ENCODE assay signal across 5 cellular contexts in genomic region chr16:2632291-2632690, GRCh38. TPM values are rescaled to one million over a fixed set of nuclear protein-coding genes. Genes with fewer than 3 reads are reported as not detected.
DNase-seq lines count a peak whose midpoint lies in the region; ATAC-seq, FAIRE-seq and TF ChIP-seq lines count a peak whose summit lies in the region.
"Not testable (repeated sequence)": the region's sequence is repeated elsewhere in the genome, so short reads cannot be mapped to it uniquely, and the experiment has no call there.

No MANE protein-coding gene starts in this region.

- FAIRE-seq in keratinocyte (lab: Jason Lieb, UNC), result peak; percentile 67
- FAIRE-seq in pancreas (lab: Jason Lieb, UNC), result not testable (repeated sequence)

- H3K79me2 ChIP-seq in PC-9 (ENCODE audit: low read depth); keratinocyte (ENCODE audit: control insufficient read depth, insufficient read depth, low read length): not testable (repeated sequence)

- CTCF ChIA-PET in PC-9 (lab: Charles Lee), result not testable (repeated sequence)

- not testable (repeated sequence) for H3F3A ChIP-seq in PC-9 (ENCODE audit: insufficient read depth, low read depth)

- not testable (repeated sequence) for H3K4me1 ChIP-seq in PC-9 (replicated peaks; ENCODE audit: insufficient read depth); keratinocyte (ENCODE audit: control insufficient read depth, extremely low read depth, insufficient read depth, low read length); mucosa of descending colon (ENCODE audit: low read depth); pancreas

- H4K20me1 ChIP-seq in PC-9 (ENCODE audit: insufficient read depth); keratinocyte (ENCODE audit: control insufficient read depth, extremely low read depth, insufficient read depth, low read length): not testable (repeated sequence)

- H2AFZ ChIP-seq in PC-9; keratinocyte (ENCODE audit: control insufficient read depth, low read length): not testable (repeated sequence)

- H3K9me3 ChIP-seq in PC-9 (ENCODE audit: insufficient read depth, low read depth); keratinocyte (ENCODE audit: control insufficient read depth, low read depth, low read length); mucosa of descending colon; pancreas: not testable (repeated sequence)

- H3K9me2 ChIP-seq in PC-9 (ENCODE audit: insufficient read depth), result not testable (repeated sequence)

- H3K9me1 ChIP-seq in keratinocyte (ENCODE audit: control insufficient read depth, extremely low read depth, insufficient read depth, low read length), result not testable (repeated sequence)

- not testable (repeated sequence) for DNase-seq in PC-9; keratinocyte (ENCODE audit: low read depth, low spot score); left colon; mucosa of descending colon; pancreas

- not testable (repeated sequence) for H3K4me2 ChIP-seq in PC-9; keratinocyte (ENCODE audit: control insufficient read depth, extremely low read depth, insufficient read depth, low read depth, low read length)

- ATAC-seq in left colon, result peak; percentile 70
- peak; percentile 80 for ATAC-seq in mucosa of descending colon
- peak; percentile 13 to 78 (median 60) for ATAC-seq in pancreas

- not testable (repeated sequence) for H3K27me3 ChIP-seq in PC-9 (ENCODE audit: insufficient read depth, low read depth); keratinocyte (ENCODE audit: control insufficient read depth, extremely low read depth, insufficient read depth, low read length); pancreas

- dilution Hi-C loops in keratinocyte (cut with MboI; ENCODE audit: extremely low pct_ligation_motif_present, low sequenced_read_pairs), result not testable (repeated sequence)

- POLR2A ChIA-PET in PC-9 (lab: Charles Lee; ENCODE audit: unreplicated experiment), result not testable (repeated sequence)

- H3K9ac ChIP-seq in keratinocyte (ENCODE audit: control insufficient read depth, extremely low read depth, insufficient read depth, low read length), result not testable (repeated sequence)

- H3K27ac ChIP-seq in PC-9; keratinocyte (ENCODE audit: control insufficient read depth, insufficient read depth, low read length); pancreas: not testable (repeated sequence)

- H3K4me3 ChIP-seq in PC-9; keratinocyte (ENCODE audit: control insufficient read depth in 2 of 3, extremely low read depth in 1 of 3, insufficient read depth in 2 of 3, low read depth in 1 of 3, low read length in 3 of 3); mucosa of descending colon; pancreas: not testable (repeated sequence)

- BruUV-seq in PC-9 (replicated peaks; lab: Mats Ljungman, UMichigan), result TSS peak; percentile 8

- TF ChIP-seq CTCF in PC-9 (conservative IDR thresholded peaks at IDR 0.05); keratinocyte (optimal IDR thresholded peaks at IDR 0.05 in 1 of 3, IDR thresholded peaks at IDR 0.05 in 1 of 3, conservative IDR thresholded peaks at IDR 0.05 in 1 of 3; ENCODE audit: extremely low read depth in 1 of 3, insufficient read depth in 2 of 3, low read length in 3 of 3); mucosa of descending colon (IDR thresholded peaks at IDR 0.05); pancreas (IDR thresholded peaks at IDR 0.05): not testable (repeated sequence)

- H3K36me3 ChIP-seq in PC-9 (ENCODE audit: low read depth); keratinocyte (ENCODE audit: control insufficient read depth in 2 of 2, extremely low read depth in 1 of 2, insufficient read depth in 2 of 2, low read length in 2 of 2); mucosa of descending colon (ENCODE audit: low read depth); pancreas: not testable (repeated sequence)

- intact Hi-C loops in PC-9 (cut with micrococcal nuclease; ENCODE audit: unreplicated experiment); left colon (cut with DNase I, micrococcal nuclease); mucosa of descending colon (cut with DNase I, micrococcal nuclease); pancreas (cut with DNase I): not testable (repeated sequence)

- no CpG with 5 or more reads among the region's 7 CpGs for WGBS in pancreas, 2 donors

RNA-seq across cellular contexts. Expression of gene KCTD5, which starts 50.0 kb away (rescaled TPM):
- total RNA-seq in PC-9 (2021) (60.4 and 66.5 TPM in 2 replicates), left colon (10 to 100 TPM; 49.3 to 79.6 TPM), mucosa of descending colon (10 to 100 TPM; 28.2 to 80.7 (median 48.5) TPM), pancreas (1 to 10 TPM; 4.5 to 8.9 (median 6.7) TPM)
- polyA plus RNA-seq in keratinocyte (29.0 to 41.1 TPM (median 36.1 TPM) in 3 replicates), pancreas (1 to 10 TPM; 6.3 to 7.7 TPM)
- 65.3 TPM for polyA plus RNA-seq in keratinocyte (2011; ENCODE audit: low read depth)
- 26.3 and 41.3 TPM in 2 replicates for polyA plus RNA-seq in keratinocyte (2011; cell fraction: cytosol; rRNA removed)
- 38.9 and 43.7 TPM in 2 replicates for polyA plus RNA-seq in keratinocyte (2011; cell fraction: nucleus; rRNA removed)
- polyA plus RNA-seq in keratinocyte (2012; ENCODE audit: low replicate concordance), result 27.1 and 31.1 TPM in 2 replicates
- polyA minus RNA-seq in keratinocyte, result 21.5 to 50.1 TPM (median 23.4 TPM) in 3 replicates
- 38.0 TPM for polyA minus RNA-seq in keratinocyte (2011; cell fraction: cytosol; rRNA and poly(A)+ RNA removed)
- 19.9 and 28.2 TPM in 2 replicates for polyA minus RNA-seq in keratinocyte (2011; cell fraction: nucleus; rRNA and poly(A)+ RNA removed)
